Comparison of ENCODE assay signal across 16 cellular contexts in genomic region chr10:49550563-49550962, GRCh38. TPM values are rescaled to one million over a fixed set of nuclear protein-coding genes. Genes with fewer than 3 reads are reported as not detected.
DNase-seq lines count a peak whose midpoint lies in the region; ATAC-seq and TF ChIP-seq lines count a peak whose summit lies in the region.
"Had no signal": no experiment of that assay in that cellular context is flagged by ENCODE, and none has a peak within 500 bp of the region (broad histone marks: within the 10 kb centered on the region; RNA-seq: fewer than 3 reads in every experiment).

No MANE protein-coding gene starts in this region.

- H3K36me3 ChIP-seq in GM23338 (ENCODE audit: insufficient read depth) (no peaks in the 10 kb centered on the region; the same call in 1 of the 2 replicates), SJSA1 (no peaks in the 10 kb centered on the region), left ventricle myocardium inferior (no peaks in the 10 kb centered on the region)

- DNase-seq in GM23338 (ENCODE audit: low spot score), result peak; percentile 17
- DNase-seq in SJSA1 (ENCODE audit: low read depth in 1 of 2, low spot score in 2 of 2), result peak; percentile 39 to 51
- peak; percentile 86 for DNase-seq in epithelial cell of prostate (ENCODE audit: low read depth, low spot score)
- DNase-seq in renal cortical epithelial cell (ENCODE audit: low read depth), result peak; percentile 40
- no peak for DNase-seq in activated CD4-positive, alpha-beta memory T cell treated with anti-CD3 and anti-CD28 coated beads, Interleukin-2, amount 10 ng/mL, durations not matched to agents 7 days and 5 days
- no peak for DNase-seq in left ventricle myocardium inferior
- DNase-seq: CD4-positive, alpha-beta T cell; effector CD8-positive, alpha-beta T cell; stimulated activated CD4-positive, alpha-beta T cell treated with anti-CD3 and anti-CD28 coated beads, Interleukin-1b, Interleukin-23, amount 100 ng/mL, for 48 hours; stimulated activated naive B cell treated with anti-CD40 and anti-IgM and Interleukin-4, amounts not matched to agents 10 μg/mL and 1 μg/mL and 100 μg/mL, for 72 hours had no signal

- ATAC-seq in GM23338 (no peak), HG03039 (IDR thresholded peaks at IDR 0.05; ENCODE audit: unreplicated experiment) (no peak), HG02623 (IDR thresholded peaks at IDR 0.05; ENCODE audit: unreplicated experiment) (no peak)
- ATAC-seq: stimulated activated naive B cell treated with anti-CD40 and anti-IgM and Interleukin-4, amounts not matched to agents 10 μg/mL and 1 μg/mL and 100 μg/mL, for 72 hours had no signal

- no peak overlapping the region; the same call in 1 of the 2 replicates for H3K27ac Mint-ChIP-seq in GM23338
- H3K27ac Mint-ChIP-seq in activated CD4-positive, alpha-beta memory T cell treated with anti-CD3 and anti-CD28 coated beads, Interleukin-2, amount 10 ng/mL, durations not matched to agents 7 days and 5 days, result no peak overlapping the region
- H3K27ac Mint-ChIP-seq: CD4-positive, alpha-beta T cell; stimulated activated naive B cell treated with anti-CD40 and anti-IgM and Interleukin-4, amounts not matched to agents 10 μg/mL and 1 μg/mL and 100 μg/mL, for 72 hours had no signal

- H3K36me3 Mint-ChIP-seq in GM23338 (ENCODE audit: low read depth), result peaks cover 3% of the 10 kb centered on the region; the same call in 2 of the 3 replicates
- peaks cover 4% of the 10 kb centered on the region for H3K36me3 Mint-ChIP-seq in activated CD4-positive, alpha-beta memory T cell treated with anti-CD3 and anti-CD28 coated beads, Interleukin-2, amount 10 ng/mL, durations not matched to agents 7 days and 5 days (ENCODE audit: low read depth)

- H3K79me2 ChIP-seq in GM23338 (replicated peaks; ENCODE audit: insufficient read depth), result no peaks in the 10 kb centered on the region

- peaks cover 2% of the 10 kb centered on the region for H3K27me3 Mint-ChIP-seq in GM23338 (ENCODE audit: insufficient read depth, low read depth, poor library complexity)
- peaks cover 25% of the 10 kb centered on the region for H3K27me3 Mint-ChIP-seq in activated CD4-positive, alpha-beta memory T cell treated with anti-CD3 and anti-CD28 coated beads, Interleukin-2, amount 10 ng/mL, durations not matched to agents 7 days and 5 days

- H3K27ac ChIP-seq in GM23338 (ENCODE audit: low read depth), result no peak overlapping the region
- peak overlapping the region; percentile 87 for H3K27ac ChIP-seq in SJSA1
- peak overlapping the region; percentile 98 for H3K27ac ChIP-seq in epithelial cell of prostate
- no peak overlapping the region for H3K27ac ChIP-seq in left ventricle myocardium inferior (replicated peaks)

- no peak overlapping the region for H3K4me2 ChIP-seq in GM23338

- H3F3A ChIP-seq in GM23338 (replicated peaks; ENCODE audit: low read depth), result no peaks in the 10 kb centered on the region

- H3K4me1 Mint-ChIP-seq in GM23338, result no peaks in the 10 kb centered on the region; the same call in 2 of the 3 replicates
- no peaks in the 10 kb centered on the region for H3K4me1 Mint-ChIP-seq in activated CD4-positive, alpha-beta memory T cell treated with anti-CD3 and anti-CD28 coated beads, Interleukin-2, amount 10 ng/mL, durations not matched to agents 7 days and 5 days
- H3K4me1 Mint-ChIP-seq: stimulated activated naive B cell treated with anti-CD40 and anti-IgM and Interleukin-4, amounts not matched to agents 10 μg/mL and 1 μg/mL and 100 μg/mL, for 72 hours had no signal

- H3K4me3 Mint-ChIP-seq in GM23338, result no peak overlapping the region
- no peak overlapping the region for H3K4me3 Mint-ChIP-seq in activated CD4-positive, alpha-beta memory T cell treated with anti-CD3 and anti-CD28 coated beads, Interleukin-2, amount 10 ng/mL, durations not matched to agents 7 days and 5 days
- H3K4me3 Mint-ChIP-seq: CD4-positive, alpha-beta T cell; stimulated activated naive B cell treated with anti-CD40 and anti-IgM and Interleukin-4, amounts not matched to agents 10 μg/mL and 1 μg/mL and 100 μg/mL, for 72 hours had no signal

- intact Hi-C loops in left ventricle myocardium inferior (cut with micrococcal nuclease), result no loop called here

- no peaks in the 10 kb centered on the region for H4K20me1 ChIP-seq in GM23338 (replicated peaks; ENCODE audit: insufficient read depth)

- TF ChIP-seq CTCF in GM23338 (conservative IDR thresholded peaks at IDR 0.05; ENCODE audit: low read depth in 2 of 2), result no peak
- no peak for TF ChIP-seq CTCF in left ventricle myocardium inferior (IDR thresholded peaks at IDR 0.05; ENCODE audit: borderline replicate concordance)

- peaks cover 20% of the 10 kb centered on the region for H3K9me3 Mint-ChIP-seq in GM23338
- peaks cover 4% of the 10 kb centered on the region for H3K9me3 Mint-ChIP-seq in activated CD4-positive, alpha-beta memory T cell treated with anti-CD3 and anti-CD28 coated beads, Interleukin-2, amount 10 ng/mL, durations not matched to agents 7 days and 5 days

- CTCF ChIA-PET in activated CD4-positive, alpha-beta memory T cell treated with anti-CD3 and anti-CD28 coated beads, Interleukin-2, amount 10 ng/mL, durations not matched to agents 7 days and 5 days (lab: Charles Lee), result no interaction called here

- H3K9me2 ChIP-seq in GM23338 (ENCODE audit: insufficient read depth), result no peaks in the 10 kb centered on the region

- H3K4me3 ChIP-seq in GM23338, result no peak overlapping the region
- H3K4me3 ChIP-seq in SJSA1, result no peak overlapping the region
- H3K4me3 ChIP-seq in left ventricle myocardium inferior, result no peak overlapping the region
- H3K4me3 ChIP-seq: lung had no signal

- H3K4me1 ChIP-seq in GM23338 (ENCODE audit: insufficient read depth) (0 out of 2 replicates have a peak, but pooled peaks cover 3% of the 10 kb centered on the region), SJSA1 (replicated peaks) (peaks cover 37% of the 10 kb centered on the region), left ventricle myocardium inferior (no peaks in the 10 kb centered on the region)

- peak overlapping the region; percentile 72; the same call in 1 of the 2 replicates for H2AFZ ChIP-seq in GM23338

- H3K9me3 ChIP-seq in SJSA1 (replicated peaks) (peaks cover 7% of the 10 kb centered on the region; the same call in 1 of the 2 replicates), left ventricle myocardium inferior (replicated peaks) (peaks cover 8% of the 10 kb centered on the region)

- POLR2A ChIA-PET in activated CD4-positive, alpha-beta memory T cell treated with anti-CD3 and anti-CD28 coated beads, Interleukin-2, amount 10 ng/mL, durations not matched to agents 7 days and 5 days (lab: Charles Lee), result interaction anchor here (1.1 kb wide), 1 partner anchor 12 kb away, joined by 4 read pairs; the partner anchor contains the start of gene ERCC6

- H3K27me3 ChIP-seq in GM23338 (ENCODE audit: insufficient read depth) (no peaks in the 10 kb centered on the region), SJSA1 (replicated peaks) (no peaks in the 10 kb centered on the region), left ventricle myocardium inferior (ENCODE audit: low read depth) (no peaks in the 10 kb centered on the region)

TF ChIP-seq in GM23338, 12 proteins besides CTCF, POLR2A, EP300 and RAD21:
- no peak for TF ChIP-seq CREB1 (CRISPR knock-in tag; IDR thresholded peaks at IDR 0.05; ENCODE audit: low read depth)

RNA-seq across cellular contexts. Expression of gene ERCC6, which starts 11.6 kb away (rescaled TPM):
- 10.1 and 13.8 TPM in 2 replicates for total RNA-seq in GM23338 (2014; rRNA removed; shearing (Covaris generic))
- polyA plus RNA-seq in GM23338 (2016; fragmentation: Nextera tagmentation; extraction: Ambion mirVana), result 2.5 and 4.0 TPM in 2 replicates
- total RNA-seq in SJSA1 (2014; rRNA removed; shearing (Covaris generic)), result 7.4 and 11.5 TPM in 2 replicates
- total RNA-seq in renal cortical epithelial cell (9.7 and 24.3 TPM in 2 replicates), left ventricle myocardium inferior (19.9 TPM)
- total RNA-seq in activated CD4-positive, alpha-beta memory T cell treated with anti-CD3 and anti-CD28 coated beads, Interleukin-2, amount 10 ng/mL, durations not matched to agents 7 days and 5 days, result 10 to 100 TPM; 24.9 to 29.2 TPM

RNA-seq across cellular contexts. Expression of gene SLC18A3, which starts 59.5 kb away (rescaled TPM):
- 0.12 TPM in 1 of 2 replicates, not detected in the other for total RNA-seq in GM23338 (2014; rRNA removed; shearing (Covaris generic))
- 0.09 and 0.16 TPM in 2 replicates for polyA plus RNA-seq in GM23338 (2016; fragmentation: Nextera tagmentation; extraction: Ambion mirVana)
- not detected in 2 replicates for total RNA-seq in SJSA1 (2014; rRNA removed; shearing (Covaris generic))
- total RNA-seq in renal cortical epithelial cell, result 0.10 TPM in 1 of 2 replicates, not detected in the other
- not detected for total RNA-seq in activated CD4-positive, alpha-beta memory T cell treated with anti-CD3 and anti-CD28 coated beads, Interleukin-2, amount 10 ng/mL, durations not matched to agents 7 days and 5 days
- total RNA-seq in left ventricle myocardium inferior, result not detected
- total RNA-seq: CD4-positive, alpha-beta T cell; HT-29; lung; omental fat pad; T-helper 2 cell treated with Interferon-gamma antibody and Interleukin-4, amounts not matched to agents 100 ng/mL and 5 ng/mL, for 36 hours had no signal
- polyA plus RNA-seq: lung had no signal

Comparison
In these comparisons a context has a peak if more than half of its experiments do, and no peak if none do; other contexts are left out.
1. DNase-seq: peak in GM23338 (single experiment), SJSA1 (2 of 2), epithelial cell of prostate (single experiment) and renal cortical epithelial cell (single experiment); none in activated CD4-positive, alpha-beta memory T cell treated with anti-CD3 and anti-CD28 coated beads, Interleukin-2, amount 10 ng/mL, durations not matched to agents 7 days and 5 days (single experiment) and left ventricle myocardium inferior (single experiment).
2. H3K27ac ChIP-seq: peak in SJSA1 (single experiment) and epithelial cell of prostate (single experiment); none in GM23338 (single experiment) and left ventricle myocardium inferior (single experiment).